12 cellular contexts compared by ENCODE assay signal in the genomic region with DNA sequence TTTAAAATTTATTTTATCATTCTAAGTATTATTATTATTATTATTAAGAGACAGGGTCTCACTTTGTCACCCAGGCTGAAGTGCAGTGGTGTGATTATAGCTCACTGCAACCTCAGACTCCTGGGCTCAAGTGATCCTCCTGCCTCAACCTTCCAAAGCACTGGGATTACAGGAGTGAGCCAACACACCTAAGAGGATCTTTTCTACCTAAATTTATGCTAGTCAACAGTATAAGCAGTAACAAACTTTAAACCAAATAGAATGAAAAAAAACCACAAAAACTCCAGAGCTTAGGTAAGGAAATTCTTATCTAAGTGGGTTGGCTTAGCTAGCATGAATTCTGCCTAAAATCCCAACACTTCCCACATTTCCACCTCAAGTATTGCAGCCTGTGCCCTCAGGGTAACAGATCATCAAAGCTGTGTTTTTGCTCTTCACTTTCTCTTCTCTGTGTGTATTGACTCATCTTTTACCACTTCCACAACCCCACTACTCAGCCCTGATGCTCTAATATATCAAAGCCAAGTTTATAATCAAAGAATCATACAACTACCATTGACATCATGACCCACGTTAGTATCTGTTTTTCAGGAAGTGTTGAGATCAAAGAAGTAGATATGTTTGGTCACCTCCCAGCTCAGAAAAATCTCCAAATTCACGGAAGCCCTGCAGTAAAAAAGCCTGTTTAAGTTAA.
DNase-seq lines count a peak whose midpoint lies in the region; ATAC-seq lines count a peak whose summit lies in the region.
"Had no signal": no experiment of that assay in that cellular context is flagged by ENCODE, and none has a peak within 500 bp of the region (broad histone marks: within the 10 kb centered on the region; RNA-seq: fewer than 3 reads in every experiment).

No MANE protein-coding gene starts in this region.

- H3K4me1 Mint-ChIP-seq in activated naive CD4-positive, alpha-beta T cell treated with anti-CD3 and anti-CD28 coated beads, Interleukin-2, amount 50 U/mL, for 24 hours, result peaks cover 53% of the 10 kb centered on the region
- H3K4me1 Mint-ChIP-seq in stimulated activated effector memory CD8-positive, alpha-beta T cell treated with anti-CD3 and anti-CD28 coated beads, Interleukin-12 subunit alpha, Interleukin-12 subunit beta, amount 100 ng/mL, for 72 hours, result peaks cover 16% of the 10 kb centered on the region

- DNase-seq in activated naive CD4-positive, alpha-beta T cell treated with Interleukin-2 at 50 U/mL for 16 hours, result peak; percentile 7
- no peak for DNase-seq in activated naive CD4-positive, alpha-beta T cell treated with anti-CD3 and anti-CD28 coated beads, Interleukin-2, amount 50 U/mL, for 16 hours
- DNase-seq in SW480 (ENCODE audit: low spot score) (peak; percentile 74), OCI-M1 (lab: John Stamatoyannopoulos, UW) (no peak), AG08395 (ENCODE audit: low spot score) (no peak)
- no peak for DNase-seq in stimulated activated effector memory CD8-positive, alpha-beta T cell treated with anti-CD3 and anti-CD28 coated beads, Interleukin-12 subunit alpha, Interleukin-12 subunit beta, amount 100 ng/mL, for 72 hours (ENCODE audit: low spot score in 2 of 2)
- DNase-seq: activated B cell treated with CpG ODN at 0.5 μM for 24 hours, GOT3, midbrain, NCI-H446 had no signal

- peak overlapping the region; percentile 96 for H3K27ac Mint-ChIP-seq in activated naive CD4-positive, alpha-beta T cell treated with anti-CD3 and anti-CD28 coated beads, Interleukin-2, amount 50 U/mL, for 24 hours
- H3K27ac Mint-ChIP-seq in stimulated activated effector memory CD8-positive, alpha-beta T cell treated with anti-CD3 and anti-CD28 coated beads, Interleukin-12 subunit alpha, Interleukin-12 subunit beta, amount 100 ng/mL, for 72 hours, result no peak overlapping the region
- H3K27ac Mint-ChIP-seq: activated B cell treated with CpG ODN at 0.5 μM for 24 hours had no signal

- H3K36me3 Mint-ChIP-seq in activated naive CD4-positive, alpha-beta T cell treated with anti-CD3 and anti-CD28 coated beads, Interleukin-2, amount 50 U/mL, for 24 hours, result peaks cover 2% of the 10 kb centered on the region
- H3K36me3 Mint-ChIP-seq in stimulated activated effector memory CD8-positive, alpha-beta T cell treated with anti-CD3 and anti-CD28 coated beads, Interleukin-12 subunit alpha, Interleukin-12 subunit beta, amount 100 ng/mL, for 72 hours, result no peaks in the 10 kb centered on the region

- no peaks in the 10 kb centered on the region for H3K9me3 Mint-ChIP-seq in activated naive CD4-positive, alpha-beta T cell treated with anti-CD3 and anti-CD28 coated beads, Interleukin-2, amount 50 U/mL, for 24 hours
- peaks cover 2% of the 10 kb centered on the region for H3K9me3 Mint-ChIP-seq in stimulated activated effector memory CD8-positive, alpha-beta T cell treated with anti-CD3 and anti-CD28 coated beads, Interleukin-12 subunit alpha, Interleukin-12 subunit beta, amount 100 ng/mL, for 72 hours
- H3K9me3 Mint-ChIP-seq: activated B cell treated with CpG ODN at 0.5 μM for 24 hours had no signal

- H3K27me3 Mint-ChIP-seq in activated naive CD4-positive, alpha-beta T cell treated with anti-CD3 and anti-CD28 coated beads, Interleukin-2, amount 50 U/mL, for 24 hours, result no peaks in the 10 kb centered on the region

- H3K4me3 Mint-ChIP-seq in activated naive CD4-positive, alpha-beta T cell treated with anti-CD3 and anti-CD28 coated beads, Interleukin-2, amount 50 U/mL, for 24 hours, result peak overlapping the region; percentile 73
- H3K4me3 Mint-ChIP-seq in stimulated activated effector memory CD8-positive, alpha-beta T cell treated with anti-CD3 and anti-CD28 coated beads, Interleukin-12 subunit alpha, Interleukin-12 subunit beta, amount 100 ng/mL, for 72 hours, result no peak overlapping the region
- H3K4me3 Mint-ChIP-seq: activated B cell treated with CpG ODN at 0.5 μM for 24 hours had no signal

- peak; percentile 93 for ATAC-seq in stimulated activated effector memory CD8-positive, alpha-beta T cell treated with anti-CD3 and anti-CD28 coated beads, Interleukin-12 subunit alpha, Interleukin-12 subunit beta, amount 100 ng/mL, for 72 hours
- ATAC-seq in HG03442 (IDR thresholded peaks at IDR 0.05; ENCODE audit: unreplicated experiment), result no peak

Comparison
In these comparisons a context has a peak if more than half of its experiments do, and no peak if none do; other contexts are left out.
1. DNase-seq: peak in activated naive CD4-positive, alpha-beta T cell treated with Interleukin-2 at 50 U/mL for 16 hours (single experiment) and SW480 (single experiment); none in activated naive CD4-positive, alpha-beta T cell treated with anti-CD3 and anti-CD28 coated beads, Interleukin-2, amount 50 U/mL, for 16 hours (single experiment), stimulated activated effector memory CD8-positive, alpha-beta T cell treated with anti-CD3 and anti-CD28 coated beads, Interleukin-12 subunit alpha, Interleukin-12 subunit beta, amount 100 ng/mL, for 72 hours (0 of 2), OCI-M1 (single experiment) and AG08395 (single experiment).